ENCODE assay signal across 27 cellular contexts in the genomic region with DNA sequence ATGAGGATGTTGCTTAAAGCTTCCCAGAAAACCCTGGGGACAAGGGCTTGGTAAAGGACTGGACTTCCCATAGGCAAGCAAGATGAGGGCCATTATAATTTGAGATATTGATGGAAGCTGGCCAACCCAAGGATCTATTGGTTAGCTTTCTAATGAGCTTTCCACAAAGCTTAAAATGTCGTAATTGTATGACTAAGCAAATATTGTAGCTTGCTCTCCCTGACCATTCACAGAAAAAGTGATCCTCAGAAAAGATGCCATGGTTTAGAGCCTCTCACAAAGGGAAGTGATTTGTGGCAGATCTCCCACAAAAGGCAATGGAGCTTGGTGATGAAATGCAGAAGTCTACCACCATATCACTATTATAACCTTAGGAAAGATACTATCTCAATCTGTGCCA. TPM values are rescaled to one million over a fixed set of nuclear protein-coding genes. Genes with fewer than 3 reads are reported as not detected.
"Had no signal": no experiment of that assay in that cellular context is flagged by ENCODE, and none has a peak within 500 bp of the region (broad histone marks: within the 10 kb centered on the region; RNA-seq: fewer than 3 reads in every experiment).

No MANE protein-coding gene starts in this region.

- H3K4me1 ChIP-seq: esophagus squamous epithelium, parathyroid adenoma had no signal

- H3K4me3 Mint-ChIP-seq: activated CD4-positive, alpha-beta T cell treated with anti-CD3 and anti-CD28 coated beads, Interleukin-2, amount 10 ng/mL, durations not matched to agents 7 days and 5 days; activated CD8-positive, alpha-beta T cell treated with anti-CD3 and anti-CD28 coated beads, Interleukin-2, amount 10 ng/mL, durations not matched to agents 7 days and 5 days; activated naive CD8-positive, alpha-beta T cell treated with anti-CD3 and anti-CD28 coated beads, Interleukin-2, amount 10 ng/mL, durations not matched to agents 7 days and 5 days; activated T-cell treated with anti-CD3 and anti-CD28 coated beads, Interleukin-2, amount 50 U/mL, for 24 hours; naive thymus-derived CD8-positive, alpha-beta T cell had no signal

- ATAC-seq: activated CD4-positive, CD25-positive, alpha-beta regulatory T cell treated with anti-CD3 and anti-CD28 coated beads, Interleukin-2, amount 50 U/mL, for 24 hours; activated CD8-positive, alpha-beta T cell treated with anti-CD3 and anti-CD28 coated beads, Interleukin-2, amount 10 ng/mL, durations not matched to agents 7 days and 5 days; left cardiac atrium; naive thymus-derived CD8-positive, alpha-beta T cell had no signal

- H3K9me3 ChIP-seq: esophagus squamous epithelium had no signal

- H3K4me3 ChIP-seq: cardiac muscle cell, esophagus squamous epithelium had no signal

- DNase-seq: activated CD4-positive, alpha-beta T cell treated with anti-CD3 and anti-CD28 coated beads, Interleukin-2, amount 10 ng/mL, durations not matched to agents 7 days and 5 days; activated CD8-positive, alpha-beta T cell treated with anti-CD3 and anti-CD28 coated beads, Interleukin-2, amount 10 ng/mL, durations not matched to agents 7 days and 5 days; activated naive CD4-positive, alpha-beta T cell treated with Interleukin-2 at 50 U/mL for 16 hours; activated naive CD8-positive, alpha-beta T cell treated with anti-CD3 and anti-CD28 coated beads, Interleukin-2, amount 10 ng/mL, durations not matched to agents 7 days and 5 days; activated T-cell treated with anti-CD3 and anti-CD28 coated beads, Interleukin-2, amount 50 U/mL, for 24 hours; amygdala; dermis blood vessel endothelial cell; effector memory CD4-positive, alpha-beta T cell; esophagus squamous epithelium; foreskin melanocyte; glutamatergic neuron; hippocampal formation; left cardiac atrium; mesendoderm; naive thymus-derived CD8-positive, alpha-beta T cell; stimulated activated CD4-positive, alpha-beta T cell treated with anti-CD3 and anti-CD28 coated beads, Interleukin-12 subunit alpha, Interleukin-12 subunit beta, amount 100 ng/mL, for 4 hours; stimulated activated CD4-positive, alpha-beta T cell treated with anti-CD3 and anti-CD28 coated beads, Interleukin-1b, Interleukin-23, amount 100 ng/mL, for 48 hours; stimulated activated CD8-positive, alpha-beta memory T cell treated with anti-CD3 and anti-CD28 coated beads, Interleukin-4, amount 100 ng/mL, for 48 hours; stimulated activated naive CD4-positive, alpha-beta T cell; T1000 had no signal

- H3K27ac ChIP-seq: cardiac muscle cell, esophagus squamous epithelium, parathyroid adenoma had no signal

- H3K27ac Mint-ChIP-seq: activated CD4-positive, alpha-beta T cell treated with anti-CD3 and anti-CD28 coated beads, Interleukin-2, amount 10 ng/mL, durations not matched to agents 7 days and 5 days; activated CD8-positive, alpha-beta T cell treated with anti-CD3 and anti-CD28 coated beads, Interleukin-2, amount 10 ng/mL, durations not matched to agents 7 days and 5 days; activated naive CD8-positive, alpha-beta T cell treated with anti-CD3 and anti-CD28 coated beads, Interleukin-2, amount 10 ng/mL, durations not matched to agents 7 days and 5 days; activated T-cell treated with anti-CD3 and anti-CD28 coated beads, Interleukin-2, amount 50 U/mL, for 24 hours; activated T-helper 2 cell treated with anti-CD3 and anti-CD28 coated beads, Interferon-gamma antibody, Interleukin-2, Interleukin-4, amounts not matched to agents 10 μg/mL and 5 μg/mL and 100 μg/mL, durations not matched to agents 14 hours and 24 hours and 36 hours had no signal

- H3K36me3 ChIP-seq: cardiac muscle cell, esophagus squamous epithelium had no signal

- H2AFZ ChIP-seq: parathyroid adenoma had no signal

- H3K79me2 ChIP-seq: parathyroid adenoma had no signal

- H3K36me3 Mint-ChIP-seq: activated naive CD8-positive, alpha-beta T cell treated with anti-CD3 and anti-CD28 coated beads, Interleukin-2, amount 10 ng/mL, durations not matched to agents 7 days and 5 days; naive thymus-derived CD8-positive, alpha-beta T cell had no signal

- H3K9me3 Mint-ChIP-seq: activated CD4-positive, alpha-beta T cell treated with anti-CD3 and anti-CD28 coated beads, Interleukin-2, amount 10 ng/mL, durations not matched to agents 7 days and 5 days; activated naive CD8-positive, alpha-beta T cell treated with anti-CD3 and anti-CD28 coated beads, Interleukin-2, amount 10 ng/mL, durations not matched to agents 7 days and 5 days; activated T-cell treated with anti-CD3 and anti-CD28 coated beads, Interleukin-2, amount 50 U/mL, for 24 hours; activated T-helper 2 cell treated with anti-CD3 and anti-CD28 coated beads, Interferon-gamma antibody, Interleukin-2, Interleukin-4, amounts not matched to agents 10 μg/mL and 5 μg/mL and 100 μg/mL, durations not matched to agents 14 hours and 24 hours and 36 hours; naive thymus-derived CD8-positive, alpha-beta T cell had no signal

RNA-seq across cellular contexts. Expression of a gene that starts 13.6 kb away (rescaled TPM):
- total RNA-seq: activated CD8-positive, alpha-beta T cell treated with anti-CD3 and anti-CD28 coated beads, Interleukin-2, amount 10 ng/mL, durations not matched to agents 7 days and 5 days; activated naive CD8-positive, alpha-beta T cell treated with anti-CD3 and anti-CD28 coated beads, Interleukin-2, amount 10 ng/mL, durations not matched to agents 7 days and 5 days; activated T-helper 2 cell treated with anti-CD3 and anti-CD28 coated beads, Interferon-gamma antibody, Interleukin-2, Interleukin-4, amounts not matched to agents 10 μg/mL and 5 μg/mL and 100 μg/mL, durations not matched to agents 14 hours and 24 hours and 36 hours; cardiac muscle cell; dermis blood vessel endothelial cell; endothelial cell of umbilical vein; left cardiac atrium; lower leg skin; naive thymus-derived CD8-positive, alpha-beta T cell; ureter had no signal
- polyA plus RNA-seq: cardiac muscle cell, endothelial cell of umbilical vein had no signal

RNA-seq across cellular contexts. Expression of a gene that starts 44.5 kb away (rescaled TPM):
- total RNA-seq: activated CD8-positive, alpha-beta T cell treated with anti-CD3 and anti-CD28 coated beads, Interleukin-2, amount 10 ng/mL, durations not matched to agents 7 days and 5 days; activated naive CD8-positive, alpha-beta T cell treated with anti-CD3 and anti-CD28 coated beads, Interleukin-2, amount 10 ng/mL, durations not matched to agents 7 days and 5 days; cardiac muscle cell; dermis blood vessel endothelial cell; endothelial cell of umbilical vein; esophagus squamous epithelium; left cardiac atrium; lower leg skin; naive thymus-derived CD8-positive, alpha-beta T cell; ureter had no signal
- polyA plus RNA-seq: cardiac muscle cell; endothelial cell of umbilical vein; naive thymus-derived CD8-positive, alpha-beta T cell had no signal
